In genomic region chr4:47463235-47463956, GRCh38 we compare ENCODE assay signal across 8 cellular contexts. TPM values are rescaled to one million over a fixed set of nuclear protein-coding genes. Genes with fewer than 3 reads are reported as not detected.
DNase-seq lines count a peak whose midpoint lies in the region; ATAC-seq lines count a peak whose summit lies in the region.

COMMD8 (minus strand) TSS chr4:47463702; CDS start chr4:47463651, 51 bp downstream.

- no peaks in the 10 kb centered on the region for H3K36me3 Mint-ChIP-seq in IgD-negative memory B cell

- peak within 1 kb of the TSS; percentile 93 to 97 (median 94) for H3K27ac Mint-ChIP-seq in IgD-negative memory B cell

- no peaks in the 10 kb centered on the region for H3K27me3 Mint-ChIP-seq in IgD-negative memory B cell

- H3K9me3 Mint-ChIP-seq in IgD-negative memory B cell, result no peaks in the 10 kb centered on the region

- ATAC-seq in GM21529 (IDR thresholded peaks at IDR 0.05; ENCODE audit: unreplicated experiment), result peak; percentile 87

- H3K4me1 Mint-ChIP-seq in IgD-negative memory B cell, result peaks cover 31 to 54% (median 35%) of the 10 kb centered on the region in 3 donors

- peak within 1 kb of the TSS; percentile 90 to 96 (median 94) for H3K4me3 Mint-ChIP-seq in IgD-negative memory B cell

- DNase-seq in DMS153 treated with DMSO at 0.1 percent for 48 hours (lab: John Stamatoyannopoulos, UW; ENCODE audit: unreplicated experiment), result peak; percentile 78
- DNase-seq in OCI-M1 (lab: John Stamatoyannopoulos, UW), result peak; percentile 98
- DNase-seq in activated T-cell treated with anti-CD3 and anti-CD28 coated beads for 24 hours (ENCODE audit: low read depth), result peak; percentile 96
- DNase-seq in epidermal melanocyte (ENCODE audit: insufficient read length, low spot score), result peak; percentile 85
- DNase-seq in middle frontal gyrus (ENCODE audit: extremely low spot score, low spot score), result peak; percentile 96
- DNase-seq in stimulated activated CD8-positive, alpha-beta memory T cell treated with anti-CD3 and anti-CD28 coated beads, Interleukin-2, amount 100 ng/mL, for 48 hours (ENCODE audit: low read depth in 2 of 2), result peak; percentile 93 to 96

RNA-seq across cellular contexts. Expression of gene COMMD8, which starts in this region (rescaled TPM):
- 44.6 TPM for polyA plus RNA-seq in IgD-negative memory B cell

Comparison
In these comparisons a context has a peak if more than half of its experiments do, and no peak if none do; other contexts are left out.
1. Peak in every context shown above with its lines: DNase-seq and ATAC-seq.